ENCODE assay signal across 8 cellular contexts in genomic region chr7:44606341-44607140, GRCh38. TPM values are rescaled to one million over a fixed set of nuclear protein-coding genes. Genes with fewer than 3 reads are reported as not detected.
DNase-seq lines count a peak whose midpoint lies in the region; ATAC-seq lines count a peak whose summit lies in the region.

Gene OGDH, plus strand, starts transcription at chr7:44606627. Its CDS starts 17,717 bp downstream, at chr7:44624344.

- peaks cover 42% of the 10 kb centered on the region for H3K36me3 Mint-ChIP-seq in effector memory CD8-positive, alpha-beta T cell (ENCODE audit: insufficient read depth)
- H3K36me3 Mint-ChIP-seq in memory B cell: no peaks in the 10 kb centered on the region

- H3K27me3 Mint-ChIP-seq in effector memory CD8-positive, alpha-beta T cell: no peaks in the 10 kb centered on the region
- H3K27me3 Mint-ChIP-seq in memory B cell: no peaks in the 10 kb centered on the region

- peak within 1 kb of the TSS; percentile 89 to 95 for H3K4me3 Mint-ChIP-seq in effector memory CD8-positive, alpha-beta T cell
- peak within 1 kb of the TSS; percentile 94 for H3K4me3 Mint-ChIP-seq in memory B cell

- peak within 1 kb of the TSS; percentile 99 for H3K27ac Mint-ChIP-seq in effector memory CD8-positive, alpha-beta T cell
- H3K27ac Mint-ChIP-seq in memory B cell: peak within 1 kb of the TSS; percentile 98

- peaks cover 27 to 35% of the 10 kb centered on the region in 2 donors for H3K4me1 Mint-ChIP-seq in effector memory CD8-positive, alpha-beta T cell (ENCODE audit: low read depth in 2 of 2)
- peaks cover 22% of the 10 kb centered on the region for H3K4me1 Mint-ChIP-seq in memory B cell

- H3K9me3 Mint-ChIP-seq in effector memory CD8-positive, alpha-beta T cell: no peaks in the 10 kb centered on the region
- H3K9me3 Mint-ChIP-seq in memory B cell: no peaks in the 10 kb centered on the region

- DNase-seq in COLO668 (lab: John Stamatoyannopoulos, UW; ENCODE audit: unreplicated experiment) (peak; percentile 100), HT1080 (ENCODE audit: low read depth) (peak; percentile 97), NOMO-1 treated with DMSO at 0.1 percent for 48 hours (lab: John Stamatoyannopoulos, UW; ENCODE audit: unreplicated experiment) (peak; percentile 98), memory B cell (ENCODE audit: low spot score in 2 of 2) (peak; percentile 99 to 100)
- peak; percentile 99 for DNase-seq in activated CD8-positive, alpha-beta memory T cell treated with anti-CD3 and anti-CD28 coated beads for 4 hours (ENCODE audit: low read depth in 2 of 2)
- DNase-seq in effector memory CD8-positive, alpha-beta T cell: peak; percentile 98 to 99 (median 99)
- peak; percentile 98 for DNase-seq in stimulated activated CD8-positive, alpha-beta memory T cell treated with anti-CD3 and anti-CD28 coated beads, Interleukin-12 subunit alpha, Interleukin-12 subunit beta, amount 100 ng/mL, for 24 hours (ENCODE audit: extremely low read depth)

- peak; percentile 90 for ATAC-seq in GM21360 (IDR thresholded peaks at IDR 0.05; ENCODE audit: unreplicated experiment)
- peak; percentile 89 for ATAC-seq in effector memory CD8-positive, alpha-beta T cell (replicated peaks)
- ATAC-seq in memory B cell (ENCODE audit: low read depth): peak; percentile 85

RNA-seq across cellular contexts. Expression of gene OGDH, which starts in this region (rescaled TPM):
- 41.8 and 41.9 TPM in 2 replicates for total RNA-seq in HT1080 (2014; rRNA removed; shearing (Covaris generic))
- polyA plus RNA-seq in HT1080 (2015; cell fraction: cytosol; rRNA removed): 26.5 and 27.4 TPM in 2 replicates
- polyA plus RNA-seq in HT1080 (2015; cell fraction: nucleus; rRNA removed): 61.3 and 68.0 TPM in 2 replicates

Comparison
In these comparisons a context has a peak if more than half of its experiments do, and no peak if none do; other contexts are left out.
1. Peak in every context shown above with its lines: DNase-seq and ATAC-seq.